In genomic region chr12:121581681-121582439, GRCh38 we compare ENCODE assay signal across 1 cellular context.
TF ChIP-seq lines count a peak whose summit lies in the region.

No MANE protein-coding gene starts in this region.

TF ChIP-seq in HEK293, 187 proteins besides CTCF, POLR2A, EP300 and RAD21 (continued from another document):
- TF ChIP-seq GLIS1 (tag by site-specific recombination; IDR thresholded peaks at IDR 0.05), result 0 out of 2 replicates have a peak, but pooled peaks have one; percentile 7
- TF ChIP-seq INSM2 (tag by site-specific recombination; IDR thresholded peaks at IDR 0.05), result no peak
TF ChIP-seq in HEK293: peak in this region for 11.
